In genomic region chr3:13884851-13885703, GRCh38 we compare ENCODE assay signal across 8 cellular contexts. TPM values are rescaled to one million over a fixed set of nuclear protein-coding genes. Genes with fewer than 3 reads are reported as not detected.
A peak's percentile ranks its signal among the peaks of the same experiment; 100 is the strongest.
DNase-seq lines count a peak whose midpoint lies in the region; ATAC-seq and TF ChIP-seq lines count a peak whose summit lies in the region.

No MANE protein-coding gene starts in this region.

- no peaks in the 10 kb centered on the region for H3K36me3 ChIP-seq in cardiac muscle cell

- peak; percentile 98 for TF ChIP-seq RAD21 in Ishikawa (IDR thresholded peaks at IDR 0.05; ENCODE audit: low read depth)

- H3K27me3 ChIP-seq in cardiac muscle cell = peaks cover 79% of the 10 kb centered on the region

- H3K27ac ChIP-seq in cardiac muscle cell = no peak overlapping the region

- peaks cover 3% of the 10 kb centered on the region for H3K4me1 ChIP-seq in cardiac muscle cell (ENCODE audit: low read depth)

- DNase-seq in cardiac muscle cell (ENCODE audit: low read depth in 1 of 2, low spot score in 1 of 2) (peak; percentile 17 to 67), left ventricle myocardium superior (no peak), T-helper 9 cell (peak; percentile 73), T47D (ENCODE audit: low read depth in 1 of 2, low spot score in 1 of 2) (peak; percentile 87 to 94), mucosa of gallbladder (ENCODE audit: low spot score) (peak; percentile 64), occipital lobe (lab: John Stamatoyannopoulos, UW) (no peak)

- ATAC-seq in left ventricle myocardium superior = no peak
- no peak for ATAC-seq in GM19324 (IDR thresholded peaks at IDR 0.05; ENCODE audit: low FRiP score, unreplicated experiment)

- H3K9me3 ChIP-seq in cardiac muscle cell (ENCODE audit: low read depth) = no peaks in the 10 kb centered on the region

- intact Hi-C loops in left ventricle myocardium superior (cut with micrococcal nuclease) = no loop called here

- TF ChIP-seq EP300 in Ishikawa (IDR thresholded peaks at IDR 0.05; ENCODE audit: borderline replicate concordance) = no peak

- H3K4me3 ChIP-seq in cardiac muscle cell = no peak overlapping the region

- TF ChIP-seq CTCF in cardiac muscle cell (IDR thresholded peaks at IDR 0.05; ENCODE audit: low read depth, low read length) = peak; percentile 61

- in situ Hi-C loops in T47D (cut with HindIII; ENCODE audit: low pct_unique_long_range_greater_than_20kb, low sequenced_read_pairs) = no loop called here

TF ChIP-seq in Ishikawa, 13 proteins besides CTCF, POLR2A, EP300 and RAD21:
- peak; percentile 62; the same call in 1 of the 2 replicates for TF ChIP-seq REST (IDR thresholded peaks at IDR 0.05; ENCODE audit: low read depth)
- TF ChIP-seq USF1 (IDR thresholded peaks at IDR 0.05) = no peak
- TF ChIP-seq TCF12 (IDR thresholded peaks at IDR 0.05; ENCODE audit: low read depth) = no peak
- no peak for TF ChIP-seq NFIC (IDR thresholded peaks at IDR 0.05)
- no peak for TF ChIP-seq CEBPB (IDR thresholded peaks at IDR 0.05)
- no peak for TF ChIP-seq TAF1 (IDR thresholded peaks at IDR 0.05; ENCODE audit: low read depth)

RNA-seq across cellular contexts. Expression of gene WNT7A, which starts 5.2 kb away (rescaled TPM):
- total RNA-seq in cardiac muscle cell = not detected in 2 replicates
- polyA plus RNA-seq in cardiac muscle cell = not detected in 2 replicates
- total RNA-seq in left ventricle myocardium superior = not detected
- 4.7 TPM for total RNA-seq in mucosa of gallbladder
- total RNA-seq in occipital lobe = 9.0 TPM

Comparison
In these comparisons a context has a peak if more than half of its experiments do, and no peak if none do; other contexts are left out.
1. DNase-seq: peak in cardiac muscle cell (2 of 2), T-helper 9 cell (single experiment), T47D (2 of 2) and mucosa of gallbladder (single experiment); none in left ventricle myocardium superior (single experiment) and occipital lobe (single experiment).